In genomic region chr12:12716845-12717585, GRCh38 we compare ENCODE assay signal across 1 cellular context.
TF ChIP-seq lines count a peak whose summit lies in the region.

Gene CDKN1B, plus strand, starts transcription at chr12:12717368. Its CDS starts 472 bp downstream, at chr12:12717840.

TF ChIP-seq in HepG2, 621 proteins besides CTCF, POLR2A, EP300 and RAD21 (continued from another document and continues in another):
- TF ChIP-seq ZNF646 (CRISPR knock-in tag; IDR thresholded peaks at IDR 0.05) (peak; percentile 36; the same call in 1 of the 2 replicates), SRSF4 (IDR thresholded peaks at IDR 0.05; ENCODE audit: low read depth, low read length, poor library complexity, severe bottlenecking) (no peak), YEATS4 (CRISPR knock-in tag; IDR thresholded peaks at IDR 0.05; ENCODE audit: borderline replicate concordance) (peak; percentile 77), ZNF562 (CRISPR knock-in tag; IDR thresholded peaks at IDR 0.05; ENCODE audit: borderline replicate concordance) (no peak), RCOR2 (CRISPR knock-in tag; IDR thresholded peaks at IDR 0.05) (peak; percentile 13; the same call in 1 of the 2 replicates), PTBP1 (IDR thresholded peaks at IDR 0.05; ENCODE audit: low read depth, low read length, poor library complexity, severe bottlenecking) (no peak), RXRB (CRISPR knock-in tag; IDR thresholded peaks at IDR 0.05; ENCODE audit: borderline replicate concordance) (0 out of 2 replicates have a peak, but pooled peaks have one; percentile 32), ZNF30 (CRISPR knock-in tag; IDR thresholded peaks at IDR 0.05) (0 out of 2 replicates have a peak, but pooled peaks have one; percentile 73), NONO (IDR thresholded peaks at IDR 0.05) (no peak), NONO (CRISPR knock-in tag; conservative IDR thresholded peaks at IDR 0.05) (0 out of 2 replicates have a peak, but pooled peaks have one; percentile 23), ZNF780A (CRISPR knock-in tag; IDR thresholded peaks at IDR 0.05) (no peak), SMAD9 (CRISPR knock-in tag; IDR thresholded peaks at IDR 0.05) (no peak), CBX5 (CRISPR knock-in tag; IDR thresholded peaks at IDR 0.05; ENCODE audit: borderline replicate concordance) (no peak), NAIF1 (CRISPR knock-in tag; IDR thresholded peaks at IDR 0.05; ENCODE audit: borderline replicate concordance) (peak; percentile 6; the same call in 1 of the 2 replicates), ATF2 (CRISPR knock-in tag; IDR thresholded peaks at IDR 0.05) (0 out of 2 replicates have a peak, but pooled peaks have one; percentile 33), MXD3 (CRISPR knock-in tag; IDR thresholded peaks at IDR 0.05) (peak; percentile 53; the same call in 1 of the 2 replicates), ZNF878 (CRISPR knock-in tag; IDR thresholded peaks at IDR 0.05) (peak; percentile 92), SMAD3 (CRISPR knock-in tag; IDR thresholded peaks at IDR 0.05) (0 out of 2 replicates have a peak, but pooled peaks have one; percentile 12), MZF1 (CRISPR knock-in tag; IDR thresholded peaks at IDR 0.05; ENCODE audit: borderline replicate concordance) (no peak), ZNF629 (CRISPR knock-in tag; conservative IDR thresholded peaks at IDR 0.05) (no peak), PHF20 (CRISPR knock-in tag; IDR thresholded peaks at IDR 0.05) (no peak), ZNF574 (CRISPR knock-in tag; IDR thresholded peaks at IDR 0.05) (peak; percentile 52; the same call in 1 of the 2 replicates), SALL1 (CRISPR knock-in tag; IDR thresholded peaks at IDR 0.05) (peak; percentile 84), THAP11 (CRISPR knock-in tag; IDR thresholded peaks at IDR 0.05) (peak; percentile 70), ZBTB20 (CRISPR knock-in tag; IDR thresholded peaks at IDR 0.05; ENCODE audit: borderline replicate concordance, low read depth) (no peak), ERF (CRISPR knock-in tag; IDR thresholded peaks at IDR 0.05) (0 out of 2 replicates have a peak, but pooled peaks have one; percentile 64), ZNF33A (CRISPR knock-in tag; IDR thresholded peaks at IDR 0.05; ENCODE audit: borderline replicate concordance) (no peak), ZNF550 (CRISPR knock-in tag; IDR thresholded peaks at IDR 0.05; ENCODE audit: borderline replicate concordance) (no peak), MTERF4 (CRISPR knock-in tag; IDR thresholded peaks at IDR 0.05) (0 out of 2 replicates have a peak, but pooled peaks have one; percentile 33), PHF8 (CRISPR knock-in tag; IDR thresholded peaks at IDR 0.05) (peak; percentile 67), POLR2G (IDR thresholded peaks at IDR 0.05; ENCODE audit: low read depth, low read length) (peak; percentile 83), ZNF556 (CRISPR knock-in tag; IDR thresholded peaks at IDR 0.05; ENCODE audit: borderline replicate concordance) (0 out of 2 replicates have a peak, but pooled peaks have one; percentile 23), TEAD3 (CRISPR knock-in tag; optimal IDR thresholded peaks at IDR 0.05; ENCODE audit: borderline replicate concordance) (peak; percentile 26), ZC3H4 (CRISPR knock-in tag; IDR thresholded peaks at IDR 0.05; ENCODE audit: borderline replicate concordance) (no peak; the same call in 1 of the 2 replicates), NFIC (IDR thresholded peaks at IDR 0.05; ENCODE audit: low read length) (no peak), ZNF362 (CRISPR knock-in tag; IDR thresholded peaks at IDR 0.05; ENCODE audit: borderline replicate concordance) (peak; percentile 91), ZNF639 (CRISPR knock-in tag; conservative IDR thresholded peaks at IDR 0.05) (peak; percentile 97), FIP1L1 (IDR thresholded peaks at IDR 0.05; ENCODE audit: borderline replicate concordance, insufficient read depth, low read depth, low read length) (0 out of 2 replicates have a peak, but pooled peaks have one; percentile 55), CENPT (CRISPR knock-in tag; IDR thresholded peaks at IDR 0.05; ENCODE audit: low read depth) (no peak), ZNF333 (CRISPR knock-in tag; IDR thresholded peaks at IDR 0.05; ENCODE audit: borderline replicate concordance) (no peak), RBFOX2 (IDR thresholded peaks at IDR 0.05; ENCODE audit: low read depth, low read length) (peak; percentile 94), GPN1 (CRISPR knock-in tag; IDR thresholded peaks at IDR 0.05; ENCODE audit: borderline replicate concordance) (no peak), KLF15 (CRISPR knock-in tag; IDR thresholded peaks at IDR 0.05; ENCODE audit: borderline replicate concordance) (no peak), IKZF5 (CRISPR knock-in tag; IDR thresholded peaks at IDR 0.05) (peak; percentile 74; the same call in 1 of the 2 replicates), GPBP1L1 (CRISPR knock-in tag; IDR thresholded peaks at IDR 0.05) (no peak), NR2F6 (IDR thresholded peaks at IDR 0.05) (no peak), NR2F6 (CRISPR knock-in tag; IDR thresholded peaks at IDR 0.05) (no peak), ATF3 (CRISPR knock-in tag; IDR thresholded peaks at IDR 0.05) (no peak)
